Comparison of ENCODE assay signal across 27 cellular contexts in the genomic region with DNA sequence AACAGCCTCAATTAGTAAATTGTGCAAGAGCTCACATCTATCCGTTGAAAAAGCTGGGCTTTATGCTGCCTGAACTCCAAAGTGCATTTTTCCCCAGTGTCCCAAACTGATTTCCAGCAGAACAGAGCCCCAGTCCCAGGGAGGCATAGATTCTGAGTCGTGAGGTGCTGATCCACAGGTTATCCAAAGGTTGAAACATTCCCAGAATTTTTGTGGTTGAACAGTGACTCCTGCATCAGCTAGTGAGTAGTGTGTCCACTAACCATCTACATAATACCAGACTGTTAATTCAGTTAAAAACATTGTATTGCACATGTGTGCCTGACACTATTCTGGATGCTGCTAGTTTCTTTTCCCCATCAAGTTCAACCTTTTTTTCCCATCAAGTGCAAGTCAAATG.
"Had no signal": no experiment of that assay in that cellular context is flagged by ENCODE, and none has a peak within 500 bp of the region (broad histone marks: within the 10 kb centered on the region; RNA-seq: fewer than 3 reads in every experiment).

No MANE protein-coding gene starts in this region.

- H3K4me1 ChIP-seq: gastroesophageal sphincter, left lung, lower lobe of right lung, tibial nerve had no signal

- H3K4me3 ChIP-seq: gastroesophageal sphincter, left lung, lower lobe of right lung, mucosa of descending colon, tibial nerve had no signal

- ATAC-seq: activated CD4-positive, alpha-beta T cell treated with anti-CD3 and anti-CD28 coated beads for 36 hours; gastroesophageal sphincter; left lung; lower lobe of right lung; mucosa of descending colon; natural killer cell treated with Interleukin-12 subunit alpha and Interleukin-12 subunit beta and Interleukin-15 and Interleukin-18, amount 100 ng/mL, for 72 hours; right cardiac atrium had no signal

- H3K27me3 ChIP-seq: gastroesophageal sphincter, left lung, tibial nerve had no signal

- H3K36me3 ChIP-seq: gastroesophageal sphincter, left lung, lower lobe of right lung, tibial nerve had no signal

- DNase-seq: activated CD4-positive, alpha-beta T cell treated with anti-CD3 and anti-CD28 coated beads for 36 hours; activated CD4-positive, alpha-beta T cell treated with anti-CD3 and anti-CD28 coated beads, Interleukin-2, amount 50 U/mL, for 48 hours; activated CD4-positive, CD25-positive, alpha-beta regulatory T cell; activated CD8-positive, alpha-beta memory T cell treated with anti-CD3 and anti-CD28 coated beads for 24 hours; activated effector memory CD4-positive, alpha-beta T cell treated with Interleukin-2 at 50 U/mL for 16 hours; activated naive CD4-positive, alpha-beta T cell treated with Interleukin-2 at 50 U/mL for 16 hours; activated naive CD8-positive, alpha-beta T cell treated with anti-CD3 and anti-CD28 coated beads, Interleukin-2, amount 10 ng/mL, durations not matched to agents 7 days and 5 days; amniotic stem cell; dermis blood vessel endothelial cell; effector CD4-positive, alpha-beta T cell; head of caudate nucleus; hippocampal formation; kidney glomerular epithelial cell; left lung; lower lobe of right lung; mesendoderm; mucosa of descending colon; posterior cingulate gyrus; right cardiac atrium; stimulated activated naive CD4-positive, alpha-beta T cell treated with Interleukin-2 at 50 U/mL for 16 hours; T-helper 1 cell had no signal

- H3K9me3 ChIP-seq: left lung, lower lobe of right lung, mucosa of descending colon had no signal

- FAIRE-seq: astrocyte, colon had no signal

- H3K27ac ChIP-seq: epithelial cell of prostate, gastroesophageal sphincter, left lung, lower lobe of right lung, tibial nerve had no signal
